36 cellular contexts compared by ENCODE assay signal in the genomic region with DNA sequence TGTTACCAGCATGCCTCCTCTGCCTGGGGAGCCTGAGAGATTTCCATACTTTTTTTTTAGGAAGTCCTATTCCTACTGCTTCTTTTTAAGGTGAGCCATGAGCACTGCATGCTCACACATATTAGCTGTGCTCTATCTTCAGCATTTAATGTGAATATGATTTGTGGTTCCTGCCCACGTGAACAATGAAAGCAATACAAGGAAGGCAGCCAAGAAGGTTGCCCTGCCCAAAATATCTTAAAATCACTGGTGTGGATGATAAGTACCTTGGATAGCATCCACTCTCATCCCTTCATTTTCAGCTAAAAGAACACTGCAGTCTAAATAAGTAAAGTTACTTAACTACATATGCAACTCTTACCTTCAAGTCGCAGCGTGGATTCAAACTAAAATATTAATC.
"Had no signal": no experiment of that assay in that cellular context is flagged by ENCODE, and none has a peak within 500 bp of the region (broad histone marks: within the 10 kb centered on the region; RNA-seq: fewer than 3 reads in every experiment).

No MANE protein-coding gene starts in this region.

- H3K4me3 Mint-ChIP-seq: activated B cell treated with CpG ODN at 0.5 μM for 24 hours; activated CD4-positive, alpha-beta memory T cell treated with anti-CD3 and anti-CD28 coated beads, Interleukin-2, amount 10 ng/mL, durations not matched to agents 7 days and 5 days; activated CD8-positive, alpha-beta memory T cell treated with anti-CD3 and anti-CD28 coated beads, Interleukin-2, amount 10 ng/mL, durations not matched to agents 7 days and 5 days; activated naive CD4-positive, alpha-beta T cell treated with anti-CD3 and anti-CD28 coated beads, Interleukin-2, amount 10 ng/mL, durations not matched to agents 7 days and 5 days; activated naive CD8-positive, alpha-beta T cell; activated naive CD8-positive, alpha-beta T cell treated with anti-CD3 and anti-CD28 coated beads, Interleukin-2, amount 50 U/mL, for 24 hours; central memory CD8-positive, alpha-beta T cell had no signal

- H3K9me3 Mint-ChIP-seq: activated naive CD4-positive, alpha-beta T cell treated with anti-CD3 and anti-CD28 coated beads, Interleukin-2, amount 10 ng/mL, durations not matched to agents 7 days and 5 days had no signal

- H3K27ac ChIP-seq: cardiac muscle cell, VCaP had no signal

- H3K9me3 ChIP-seq: MG63 had no signal

- H3K27ac Mint-ChIP-seq: activated B cell treated with CpG ODN at 0.5 μM for 24 hours; activated CD4-positive, alpha-beta memory T cell treated with anti-CD3 and anti-CD28 coated beads, Interleukin-2, amount 10 ng/mL, durations not matched to agents 7 days and 5 days; activated CD8-positive, alpha-beta memory T cell treated with anti-CD3 and anti-CD28 coated beads, Interleukin-2, amount 10 ng/mL, durations not matched to agents 7 days and 5 days; activated naive CD4-positive, alpha-beta T cell treated with anti-CD3 and anti-CD28 coated beads, Interleukin-2, amount 10 ng/mL, durations not matched to agents 7 days and 5 days; activated naive CD8-positive, alpha-beta T cell; activated naive CD8-positive, alpha-beta T cell treated with anti-CD3 and anti-CD28 coated beads, Interleukin-2, amount 50 U/mL, for 24 hours had no signal

- ATAC-seq: activated CD8-positive, alpha-beta memory T cell treated with anti-CD3 and anti-CD28 coated beads, Interleukin-2, amount 10 ng/mL, durations not matched to agents 7 days and 5 days; activated naive CD8-positive, alpha-beta T cell treated with anti-CD3 and anti-CD28 coated beads, Interleukin-2, amount 50 U/mL, for 24 hours had no signal

- H3K36me3 Mint-ChIP-seq: activated CD8-positive, alpha-beta memory T cell treated with anti-CD3 and anti-CD28 coated beads, Interleukin-2, amount 10 ng/mL, durations not matched to agents 7 days and 5 days; activated naive CD4-positive, alpha-beta T cell treated with anti-CD3 and anti-CD28 coated beads, Interleukin-2, amount 10 ng/mL, durations not matched to agents 7 days and 5 days; activated naive CD8-positive, alpha-beta T cell had no signal

- H3K4me3 ChIP-seq: cardiac muscle cell, MG63 had no signal

- H3K36me3 ChIP-seq: cardiac muscle cell, MG63 had no signal

- H3K4me1 Mint-ChIP-seq: activated B cell treated with CpG ODN at 0.5 μM for 24 hours; activated CD4-positive, alpha-beta memory T cell treated with anti-CD3 and anti-CD28 coated beads, Interleukin-2, amount 10 ng/mL, durations not matched to agents 7 days and 5 days; activated CD8-positive, alpha-beta memory T cell treated with anti-CD3 and anti-CD28 coated beads, Interleukin-2, amount 10 ng/mL, durations not matched to agents 7 days and 5 days; activated naive CD4-positive, alpha-beta T cell treated with anti-CD3 and anti-CD28 coated beads, Interleukin-2, amount 10 ng/mL, durations not matched to agents 7 days and 5 days; activated naive CD8-positive, alpha-beta T cell treated with anti-CD3 and anti-CD28 coated beads, Interleukin-2, amount 50 U/mL, for 24 hours; central memory CD8-positive, alpha-beta T cell had no signal

- DNase-seq: activated B cell treated with CpG ODN at 0.5 μM for 24 hours; activated CD4-positive, alpha-beta memory T cell treated with anti-CD3 and anti-CD28 coated beads, Interleukin-2, amount 10 ng/mL, durations not matched to agents 7 days and 5 days; activated CD4-positive, alpha-beta T cell treated with anti-CD3 and anti-CD28 coated beads for 48 hours; activated CD4-positive, CD25-positive, alpha-beta regulatory T cell treated with anti-CD3 and anti-CD28 coated beads, Interleukin-2, amount 50 U/mL, for 72 hours; activated CD8-positive, alpha-beta memory T cell treated with anti-CD3 and anti-CD28 coated beads for 24 hours; activated CD8-positive, alpha-beta memory T cell treated with anti-CD3 and anti-CD28 coated beads, Interleukin-2, amount 10 ng/mL, durations not matched to agents 7 days and 5 days; activated CD8-positive, alpha-beta memory T cell treated with anti-CD3 and anti-CD28 coated beads, Interleukin-2, amount 50 U/mL, for 48 hours; activated effector memory CD4-positive, alpha-beta T cell treated with Interleukin-2 at 50 U/mL for 16 hours; activated naive CD4-positive, alpha-beta T cell treated with anti-CD3 and anti-CD28 coated beads, Interleukin-2, amount 10 ng/mL, durations not matched to agents 7 days and 5 days; activated naive CD8-positive, alpha-beta T cell treated with anti-CD3 and anti-CD28 coated beads, Interleukin-2, amount 50 U/mL, for 24 hours; activated T-cell treated with anti-CD3 and anti-CD28 coated beads, Interleukin-2, amount 50 U/mL, for 48 hours; amniotic stem cell; aorta; Karpas-422; KBM-7; MG63; NCI-H1048; NCI-H1105 treated with DMSO at 0.1 percent for 48 hours; NCI-H1436 treated with DMSO at 0.1 percent for 48 hours; NCI-H1694 treated with DMSO at 0.1 percent for 48 hours; NCI-H2171 treated with DMSO at 0.1 percent for 48 hours; NCI-H2227 treated with DMSO at 0.1 percent for 48 hours; NCI-H446; NCI-H510A treated with DMSO at 0.1 percent for 48 hours; NCI-H69; NCI-H82; OCI-M1; Right ventricle myocardium superior; SW 1271; T-helper 1 cell; T-helper 2 cell; T-helper 9 cell had no signal
